In genomic region chr12:130375888-130376287, GRCh38 we compare ENCODE assay signal across 19 cellular contexts. TPM values are rescaled to one million over a fixed set of nuclear protein-coding genes. Genes with fewer than 3 reads are reported as not detected.
DNase-seq lines count a peak whose midpoint lies in the region; FAIRE-seq and TF ChIP-seq lines count a peak whose summit lies in the region.
"Had no signal": no experiment of that assay in that cellular context is flagged by ENCODE, and none has a peak within 500 bp of the region (broad histone marks: within the 10 kb centered on the region; RNA-seq: fewer than 3 reads in every experiment).

No MANE protein-coding gene starts in this region.

- peak; percentile 18 for FAIRE-seq in bronchial epithelial cell (lab: Jason Lieb, UNC)
- FAIRE-seq in urothelium cell line (lab: Jason Lieb, UNC): no peak
- FAIRE-seq: A204.1, G401.6, GM12892, GM18507 had no signal

- peak; percentile 46 for DNase-seq in HT1080 (ENCODE audit: low read depth)
- DNase-seq in bronchial epithelial cell (ENCODE audit: low read depth): peak; percentile 22
- peak; percentile 79 for DNase-seq in islet precursor cell
- DNase-seq in urothelium cell line (ENCODE audit: low spot score): peak; percentile 31
- no peak for DNase-seq in GM10248 (ENCODE audit: extremely low spot score)
- DNase-seq in mesenteric fat pad (ENCODE audit: low spot score): no peak
- DNase-seq in ACHN: no peak
- DNase-seq: CD4-positive, alpha-beta memory T cell; DMS153; DND-41; GM23248 had no signal

- TF ChIP-seq CTCF in bronchial epithelial cell (IDR thresholded peaks at IDR 0.05; ENCODE audit: insufficient read depth, low read length, severe bottlenecking) (no peak), GM10248 (IDR thresholded peaks at IDR 0.05; ENCODE audit: control extremely low read depth, extremely low read depth, low read depth, missing control alignments) (no peak)

- CTCF ChIA-PET in GM10248 (lab: Yijun Ruan, JAX): no interaction called here

- H3K27me3 ChIP-seq in bronchial epithelial cell (ENCODE audit: control insufficient read depth, insufficient read depth, low read length): peaks cover 1% of the 10 kb centered on the region
- H3K27me3 ChIP-seq: BLaER1 had no signal

- H3K4me3 ChIP-seq in bronchial epithelial cell (ENCODE audit: low read depth, low read length): no peak overlapping the region
- H3K4me3 ChIP-seq: BLaER1, GM23248, HAP-1 had no signal

- no peaks in the 10 kb centered on the region for H3K36me3 ChIP-seq in bronchial epithelial cell (ENCODE audit: control insufficient read depth, insufficient read depth, low read length)
- H3K36me3 ChIP-seq: BLaER1, HAP-1 had no signal

- POLR2A ChIA-PET in GM10248 (lab: Yijun Ruan, JAX): no interaction called here

- in situ Hi-C loops in ACHN (cut with HindIII; ENCODE audit: low pct_ligation_motif_present, low pct_unique_long_range_greater_than_20kb, low sequenced_read_pairs): no loop called here

RNA-seq across cellular contexts. Expression of gene PIWIL1, which starts 38.2 kb away (rescaled TPM):
- not detected in 2 replicates for total RNA-seq in HT1080 (2014; rRNA removed; shearing (Covaris generic))
- polyA plus RNA-seq in HT1080 (2015; cell fraction: cytosol; rRNA removed): not detected in 2 replicates
- not detected in 2 replicates for polyA plus RNA-seq in HT1080 (2015; cell fraction: nucleus; rRNA removed)
- total RNA-seq in bronchial epithelial cell: not detected in 2 replicates
- total RNA-seq in mesenteric fat pad: not detected
- total RNA-seq: CD4-positive, alpha-beta memory T cell; GM23248; HT-29 had no signal
- polyA plus RNA-seq: CD14-positive monocyte; CD4-positive, alpha-beta memory T cell; GM23248 had no signal

Comparison
In these comparisons a context has a peak if more than half of its experiments do, and no peak if none do; other contexts are left out.
1. DNase-seq: peak in HT1080 (single experiment), bronchial epithelial cell (single experiment), islet precursor cell (single experiment) and urothelium cell line (single experiment); none in GM10248 (single experiment), mesenteric fat pad (single experiment) and ACHN (single experiment).